ENCODE assay signal across 21 cellular contexts in the genomic region with DNA sequence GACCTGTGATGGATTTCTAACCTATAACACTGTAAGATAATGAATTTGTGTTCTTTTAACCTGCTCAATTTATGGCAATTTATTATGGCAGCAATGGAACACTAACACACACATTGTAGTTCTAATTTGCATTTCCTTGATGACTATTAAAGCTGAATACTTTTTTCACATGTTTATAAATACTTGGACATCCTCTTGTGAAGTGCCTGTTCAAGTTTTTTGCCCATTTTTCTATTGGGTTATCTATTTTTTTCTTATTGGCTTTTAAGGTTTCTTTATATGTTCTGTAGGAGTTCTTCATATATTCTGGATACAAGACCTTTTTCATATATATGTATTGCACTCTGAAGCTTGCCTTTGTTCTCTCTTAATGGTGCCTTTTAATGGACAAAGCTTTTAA.
DNase-seq lines count a peak whose midpoint lies in the region; ATAC-seq and TF ChIP-seq lines count a peak whose summit lies in the region.
"Had no signal": no experiment of that assay in that cellular context is flagged by ENCODE, and none has a peak within 500 bp of the region (broad histone marks: within the 10 kb centered on the region; RNA-seq: fewer than 3 reads in every experiment).

No MANE protein-coding gene starts in this region.

- H3K4me1 Mint-ChIP-seq in activated CD8-positive, alpha-beta T cell treated with anti-CD3 and anti-CD28 coated beads for 36 hours (ENCODE audit: low read depth), result peaks cover 25% of the 10 kb centered on the region
- no peaks in the 10 kb centered on the region for H3K4me1 Mint-ChIP-seq in activated CD8-positive, alpha-beta T cell treated with anti-CD3 and anti-CD28 coated beads, Interleukin-2, amount 10 ng/mL, durations not matched to agents 7 days and 5 days (ENCODE audit: low read depth)
- peaks cover 33% of the 10 kb centered on the region for H3K4me1 Mint-ChIP-seq in CD4-positive, alpha-beta T cell (ENCODE audit: low read depth)
- H3K4me1 Mint-ChIP-seq in activated naive CD8-positive, alpha-beta T cell (ENCODE audit: low read depth), result peaks cover 16% of the 10 kb centered on the region
- peaks cover 17 to 31% of the 10 kb centered on the region in 2 donors for H3K4me1 Mint-ChIP-seq in natural killer cell treated with Interleukin-12 subunit alpha and Interleukin-12 subunit beta and Interleukin-15 and Interleukin-18, amount 100 ng/mL, for 72 hours (ENCODE audit: low read depth in 2 of 2)
- H3K4me1 Mint-ChIP-seq: CD14-positive monocyte, IgD-negative memory B cell had no signal

- CTCF ChIA-PET in activated CD8-positive, alpha-beta T cell treated with anti-CD3 and anti-CD28 coated beads for 36 hours (lab: Charles Lee), result interaction anchor here (1.0 to 1.2 kb wide), 2 partner anchors 43 to 58 kb away, joined by 3 to 4 read pairs; no protein-coding TSS in a partner anchor
- CTCF ChIA-PET in activated CD8-positive, alpha-beta T cell treated with anti-CD3 and anti-CD28 coated beads, Interleukin-2, amount 10 ng/mL, durations not matched to agents 7 days and 5 days (lab: Charles Lee), result interaction anchor here (0.9 to 1.5 kb wide), 3 partner anchors 10 to 114 kb away, joined by 3 to 4 read pairs (median 4); no protein-coding TSS in a partner anchor
- CTCF ChIA-PET in CD4-positive, alpha-beta T cell (lab: Charles Lee), result interaction anchor here (0.9 to 1.2 kb wide), 2 partner anchors 114 to 136 kb away, joined by 3 read pairs; no protein-coding TSS in a partner anchor

- POLR2A ChIA-PET in activated CD8-positive, alpha-beta T cell treated with anti-CD3 and anti-CD28 coated beads for 36 hours (lab: Charles Lee), result interaction anchor here (1.3 kb wide), 1 partner anchor 12 kb away, joined by 5 read pairs; no protein-coding TSS in a partner anchor
- POLR2A ChIA-PET in activated CD8-positive, alpha-beta T cell treated with anti-CD3 and anti-CD28 coated beads, Interleukin-2, amount 10 ng/mL, durations not matched to agents 7 days and 5 days (lab: Charles Lee), result no interaction called here
- POLR2A ChIA-PET in CD4-positive, alpha-beta T cell (lab: Charles Lee), result no interaction called here

- no peak for TF ChIP-seq CTCF in activated CD8-positive, alpha-beta T cell treated with anti-CD3 and anti-CD28 coated beads for 36 hours (IDR thresholded peaks at IDR 0.05)
- TF ChIP-seq CTCF in CD4-positive, alpha-beta T cell (IDR thresholded peaks at IDR 0.05), result no peak

- intact Hi-C loops in activated CD8-positive, alpha-beta T cell treated with anti-CD3 and anti-CD28 coated beads for 36 hours (cut with micrococcal nuclease), result no loop called here
- intact Hi-C loops in CD4-positive, alpha-beta T cell (cut with DNase I, micrococcal nuclease), result no loop called here

- no peak for DNase-seq in activated CD8-positive, alpha-beta T cell treated with anti-CD3 and anti-CD28 coated beads for 36 hours
- DNase-seq in activated CD8-positive, alpha-beta T cell treated with anti-CD3 and anti-CD28 coated beads, Interleukin-2, amount 10 ng/mL, durations not matched to agents 7 days and 5 days, result no peak
- DNase-seq in CD4-positive, alpha-beta T cell, result no peak
- no peak for DNase-seq in natural killer cell treated with Interleukin-12 subunit alpha and Interleukin-12 subunit beta and Interleukin-15 and Interleukin-18, amount 100 ng/mL, for 72 hours (ENCODE audit: low spot score)
- no peak for DNase-seq in NCI-H2227 treated with DMSO at 0.1 percent for 48 hours (lab: John Stamatoyannopoulos, UW)
- DNase-seq: COR-L47; DMS 273 treated with DMSO at 0.1 percent for 48 hours; DMS79 treated with DMSO at 0.1 percent for 48 hours; NCI-H1105; NCI-H146; NCI-H2029; NCI-H345; NCI-H524; NCI-H774; NK-92 treated with Interleukin-12 subunit alpha and Interleukin-12 subunit beta, amount 100 ng/mL, for 24 hours; SIG-M5 had no signal

- H3K36me3 Mint-ChIP-seq in activated CD8-positive, alpha-beta T cell treated with anti-CD3 and anti-CD28 coated beads for 36 hours (ENCODE audit: low read depth), result peaks cover 85% of the 10 kb centered on the region
- H3K36me3 Mint-ChIP-seq in activated CD8-positive, alpha-beta T cell treated with anti-CD3 and anti-CD28 coated beads, Interleukin-2, amount 10 ng/mL, durations not matched to agents 7 days and 5 days (ENCODE audit: low read depth), result peaks cover 92% of the 10 kb centered on the region
- H3K36me3 Mint-ChIP-seq in CD4-positive, alpha-beta T cell (ENCODE audit: low read depth), result peaks cover 97% of the 10 kb centered on the region
- peaks cover 46% of the 10 kb centered on the region for H3K36me3 Mint-ChIP-seq in activated naive CD8-positive, alpha-beta T cell
- H3K36me3 Mint-ChIP-seq in natural killer cell treated with Interleukin-12 subunit alpha and Interleukin-12 subunit beta and Interleukin-15 and Interleukin-18, amount 100 ng/mL, for 72 hours, result peaks cover 37% of the 10 kb centered on the region

- peaks cover 21% of the 10 kb centered on the region for H3K9me3 Mint-ChIP-seq in activated CD8-positive, alpha-beta T cell treated with anti-CD3 and anti-CD28 coated beads for 36 hours
- peaks cover 27% of the 10 kb centered on the region for H3K9me3 Mint-ChIP-seq in activated CD8-positive, alpha-beta T cell treated with anti-CD3 and anti-CD28 coated beads, Interleukin-2, amount 10 ng/mL, durations not matched to agents 7 days and 5 days (ENCODE audit: insufficient read depth)
- H3K9me3 Mint-ChIP-seq in CD4-positive, alpha-beta T cell, result peaks cover 5% of the 10 kb centered on the region
- H3K9me3 Mint-ChIP-seq in activated naive CD8-positive, alpha-beta T cell (ENCODE audit: low read depth), result peaks cover 13% of the 10 kb centered on the region
- H3K9me3 Mint-ChIP-seq in natural killer cell treated with Interleukin-12 subunit alpha and Interleukin-12 subunit beta and Interleukin-15 and Interleukin-18, amount 100 ng/mL, for 72 hours, result peaks cover 9% of the 10 kb centered on the region

- no peaks in the 10 kb centered on the region for H3K27me3 Mint-ChIP-seq in activated CD8-positive, alpha-beta T cell treated with anti-CD3 and anti-CD28 coated beads for 36 hours
- H3K27me3 Mint-ChIP-seq in activated CD8-positive, alpha-beta T cell treated with anti-CD3 and anti-CD28 coated beads, Interleukin-2, amount 10 ng/mL, durations not matched to agents 7 days and 5 days (ENCODE audit: low read depth), result no peaks in the 10 kb centered on the region
- no peaks in the 10 kb centered on the region for H3K27me3 Mint-ChIP-seq in CD4-positive, alpha-beta T cell
- H3K27me3 Mint-ChIP-seq in activated naive CD8-positive, alpha-beta T cell, result no peaks in the 10 kb centered on the region
- no peaks in the 10 kb centered on the region for H3K27me3 Mint-ChIP-seq in natural killer cell treated with Interleukin-12 subunit alpha and Interleukin-12 subunit beta and Interleukin-15 and Interleukin-18, amount 100 ng/mL, for 72 hours
- H3K27me3 Mint-ChIP-seq: IgD-negative memory B cell had no signal

- ATAC-seq in activated CD8-positive, alpha-beta T cell treated with anti-CD3 and anti-CD28 coated beads for 36 hours, result no peak
- no peak for ATAC-seq in activated CD8-positive, alpha-beta T cell treated with anti-CD3 and anti-CD28 coated beads, Interleukin-2, amount 10 ng/mL, durations not matched to agents 7 days and 5 days
- ATAC-seq in CD4-positive, alpha-beta T cell (ENCODE audit: poor library complexity), result no peak
- no peak for ATAC-seq in natural killer cell treated with Interleukin-12 subunit alpha and Interleukin-12 subunit beta and Interleukin-15 and Interleukin-18, amount 100 ng/mL, for 72 hours
- no peak for ATAC-seq in HG03045 (IDR thresholded peaks at IDR 0.05; ENCODE audit: unreplicated experiment)
- ATAC-seq: Panc1 had no signal

- H3K9me3 ChIP-seq in CD4-positive, alpha-beta T cell (ENCODE audit: control insufficient read depth, low read length), result peaks cover 13% of the 10 kb centered on the region

- no peaks in the 10 kb centered on the region for H3K27me3 ChIP-seq in CD4-positive, alpha-beta T cell (ENCODE audit: control insufficient read depth, insufficient read depth, low read length)

- H3K27ac ChIP-seq in CD4-positive, alpha-beta T cell (ENCODE audit: low read depth, low read length), result no peak overlapping the region

- no peak overlapping the region for H3K4me3 Mint-ChIP-seq in activated CD8-positive, alpha-beta T cell treated with anti-CD3 and anti-CD28 coated beads for 36 hours
- H3K4me3 Mint-ChIP-seq in activated CD8-positive, alpha-beta T cell treated with anti-CD3 and anti-CD28 coated beads, Interleukin-2, amount 10 ng/mL, durations not matched to agents 7 days and 5 days, result no peak overlapping the region
- no peak overlapping the region for H3K4me3 Mint-ChIP-seq in CD4-positive, alpha-beta T cell
- H3K4me3 Mint-ChIP-seq in activated naive CD8-positive, alpha-beta T cell, result no peak overlapping the region
- peak overlapping the region; percentile 47 for H3K4me3 Mint-ChIP-seq in natural killer cell treated with Interleukin-12 subunit alpha and Interleukin-12 subunit beta and Interleukin-15 and Interleukin-18, amount 100 ng/mL, for 72 hours
- H3K4me3 Mint-ChIP-seq: CD14-positive monocyte, IgD-negative memory B cell had no signal

- peak overlapping the region; percentile 31 for H3K27ac Mint-ChIP-seq in activated CD8-positive, alpha-beta T cell treated with anti-CD3 and anti-CD28 coated beads for 36 hours
- no peak overlapping the region for H3K27ac Mint-ChIP-seq in activated CD8-positive, alpha-beta T cell treated with anti-CD3 and anti-CD28 coated beads, Interleukin-2, amount 10 ng/mL, durations not matched to agents 7 days and 5 days
- H3K27ac Mint-ChIP-seq in CD4-positive, alpha-beta T cell, result peak overlapping the region; percentile 64
- peak overlapping the region; percentile 64 for H3K27ac Mint-ChIP-seq in activated naive CD8-positive, alpha-beta T cell
- H3K27ac Mint-ChIP-seq in natural killer cell treated with Interleukin-12 subunit alpha and Interleukin-12 subunit beta and Interleukin-15 and Interleukin-18, amount 100 ng/mL, for 72 hours, result peak overlapping the region; percentile 15 to 70
- H3K27ac Mint-ChIP-seq: CD14-positive monocyte had no signal
